Comparison of ENCODE assay signal across 9 cellular contexts in genomic region chr1:16048573-16049189, GRCh38. TPM values are rescaled to one million over a fixed set of nuclear protein-coding genes. Genes with fewer than 3 reads are reported as not detected.
DNase-seq lines count a peak whose midpoint lies in the region; ATAC-seq and TF ChIP-seq lines count a peak whose summit lies in the region.
"Had no signal": no experiment of that assay in that cellular context is flagged by ENCODE, and none has a peak within 500 bp of the region (broad histone marks: within the 10 kb centered on the region; RNA-seq: fewer than 3 reads in every experiment).

No MANE protein-coding gene starts in this region.

- CTCF ChIA-PET in CD4-positive, alpha-beta T cell (lab: Charles Lee): no interaction called here

- no peak overlapping the region for H3K27ac Mint-ChIP-seq in CD4-positive, alpha-beta T cell

- intact Hi-C loops in CD4-positive, alpha-beta T cell (cut with DNase I, micrococcal nuclease): no loop called here

- peaks cover 21% of the 10 kb centered on the region for H3K27me3 Mint-ChIP-seq in CD4-positive, alpha-beta T cell

- H3K9ac ChIP-seq in iPS-15b (ENCODE audit: low read depth, low read length): peak overlapping the region; percentile 14

- peak; percentile 70 for ATAC-seq in CD4-positive, alpha-beta T cell (ENCODE audit: poor library complexity)
- ATAC-seq in HG03457 (IDR thresholded peaks at IDR 0.05; ENCODE audit: unreplicated experiment): no peak
- no peak for ATAC-seq in GM18907 (IDR thresholded peaks at IDR 0.05; ENCODE audit: unreplicated experiment)

- H3K4me1 ChIP-seq in iPS-15b (ENCODE audit: control insufficient read depth, insufficient read depth, low read length): no peaks in the 10 kb centered on the region

- H3K36me3 Mint-ChIP-seq in CD4-positive, alpha-beta T cell (ENCODE audit: low read depth): no peaks in the 10 kb centered on the region

- no peaks in the 10 kb centered on the region for H3K36me3 ChIP-seq in iPS-15b (ENCODE audit: control insufficient read depth, insufficient read depth, low read length)

- H3K4me3 ChIP-seq in iPS-15b (ENCODE audit: low read depth, low read length): peak overlapping the region; percentile 62

- POLR2A ChIA-PET in CD4-positive, alpha-beta T cell (lab: Charles Lee): no interaction called here

- H3K27ac ChIP-seq in CD4-positive, alpha-beta T cell (ENCODE audit: low read depth, low read length): no peak overlapping the region
- H3K27ac ChIP-seq: epithelial cell of prostate had no signal

- H3K4me1 Mint-ChIP-seq in CD4-positive, alpha-beta T cell (ENCODE audit: low read depth): no peaks in the 10 kb centered on the region

- peaks cover 11% of the 10 kb centered on the region for H3K27me3 ChIP-seq in CD4-positive, alpha-beta T cell (ENCODE audit: control insufficient read depth, insufficient read depth, low read length)
- H3K27me3 ChIP-seq in iPS-15b (ENCODE audit: control insufficient read depth, insufficient read depth, low read length): peaks cover 2% of the 10 kb centered on the region

- no peak overlapping the region for H3K4me3 Mint-ChIP-seq in CD4-positive, alpha-beta T cell

- no peak for TF ChIP-seq CTCF in CD4-positive, alpha-beta T cell (IDR thresholded peaks at IDR 0.05)

- H3K9me3 Mint-ChIP-seq in CD4-positive, alpha-beta T cell: no peaks in the 10 kb centered on the region

- no peaks in the 10 kb centered on the region for H3K9me3 ChIP-seq in CD4-positive, alpha-beta T cell (ENCODE audit: control insufficient read depth, low read length)
- no peaks in the 10 kb centered on the region for H3K9me3 ChIP-seq in iPS-15b (ENCODE audit: control insufficient read depth, insufficient read depth, low read length)

- peak in 7 of 10 experiments; percentile 11 to 48 (median 31) for DNase-seq in CD4-positive, alpha-beta T cell
- DNase-seq in NCI-H2029 treated with DMSO at 0.1 percent for 48 hours (lab: John Stamatoyannopoulos, UW) (peak; percentile 36), amniotic epithelial cell (ENCODE audit: low read depth) (peak; percentile 43), GOT3 (lab: John Stamatoyannopoulos, UW) (no peak)
- DNase-seq in stimulated activated CD4-positive, alpha-beta T cell treated with anti-CD3 and anti-CD28 coated beads, Interleukin-15, amount 100 ng/mL, for 48 hours (ENCODE audit: low read depth in 2 of 2): peak; percentile 10 to 28

RNA-seq across cellular contexts. Expression of gene CLCNKB, which starts 5.1 kb away (rescaled TPM):
- total RNA-seq in CD4-positive, alpha-beta T cell: not detected

RNA-seq across cellular contexts. Expression of gene FAM131C, which starts 24.8 kb away (rescaled TPM):
- total RNA-seq in CD4-positive, alpha-beta T cell: not detected

RNA-seq across cellular contexts. Expression of gene CLCNKA, which starts 26.8 kb away (rescaled TPM):
- total RNA-seq in CD4-positive, alpha-beta T cell: not detected

RNA-seq across cellular contexts. Expression of gene HSPB7, which starts 30.8 kb away (rescaled TPM):
- not detected for total RNA-seq in CD4-positive, alpha-beta T cell

RNA-seq across cellular contexts. Expression of gene SRARP, which starts 44.6 kb away (rescaled TPM):
- not detected for total RNA-seq in CD4-positive, alpha-beta T cell
